Comparison of ENCODE assay signal across 11 cellular contexts in the genomic region with DNA sequence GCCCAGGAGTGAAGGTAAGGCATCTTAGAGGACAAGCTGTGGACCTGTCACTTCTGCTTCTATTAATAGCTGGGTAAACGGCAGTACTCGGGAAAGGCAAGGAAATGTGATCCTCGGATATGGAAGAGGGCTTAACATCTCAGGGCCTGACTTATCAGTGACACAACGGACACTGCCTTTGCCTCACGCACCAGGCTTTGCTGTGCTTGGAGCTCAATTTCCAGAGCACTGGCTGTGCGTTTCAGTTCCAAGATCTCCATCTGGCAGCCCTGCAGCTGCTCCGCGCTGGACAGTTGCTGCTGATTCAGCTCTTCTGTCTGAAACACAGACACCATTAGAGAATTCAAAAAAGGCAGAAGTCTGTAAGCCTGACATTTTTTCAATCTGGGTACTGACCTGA. TPM values are rescaled to one million over a fixed set of nuclear protein-coding genes. Genes with fewer than 3 reads are reported as not detected.
DNase-seq lines count a peak whose midpoint lies in the region; ATAC-seq and TF ChIP-seq lines count a peak whose summit lies in the region.
"Had no signal": no experiment of that assay in that cellular context is flagged by ENCODE, and none has a peak within 500 bp of the region (broad histone marks: within the 10 kb centered on the region; RNA-seq: fewer than 3 reads in every experiment).

No MANE protein-coding gene starts in this region.

- DNase-seq in G401 (ENCODE audit: low spot score) = peak; percentile 40
- DNase-seq in astrocyte of the cerebellum (ENCODE audit: low read depth) = peak; percentile 12
- peak; percentile 80 for DNase-seq in myocyte (ENCODE audit: low read depth)
- DNase-seq in stimulated activated CD8-positive, alpha-beta memory T cell treated with anti-CD3 and anti-CD28 coated beads, Interleukin-4, amount 100 ng/mL, for 48 hours = no peak
- no peak for DNase-seq in occipital lobe (lab: John Stamatoyannopoulos, UW)
- DNase-seq: activated T-cell treated with anti-CD3 and anti-CD28 coated beads, Interleukin-2, amount 50 U/mL, for 24 hours; cortex of kidney; naive thymus-derived CD8-positive, alpha-beta T cell had no signal

- in situ Hi-C loops in G401 (cut with HindIII; ENCODE audit: low sequenced_read_pairs) (no loop called here), astrocyte of the cerebellum (cut with HindIII; ENCODE audit: low sequenced_read_pairs) (no loop called here)

- no peak for ATAC-seq in GM19023 (IDR thresholded peaks at IDR 0.05; ENCODE audit: unreplicated experiment)
- ATAC-seq: naive thymus-derived CD8-positive, alpha-beta T cell had no signal

- TF ChIP-seq CTCF in astrocyte of the cerebellum (IDR thresholded peaks at IDR 0.05; ENCODE audit: low read depth, low read length, missing control alignments) = no peak

- H3K4me3 ChIP-seq in astrocyte of the cerebellum (ENCODE audit: low read depth, low read length) = no peak overlapping the region

RNA-seq across cellular contexts. Expression of a gene that starts 3.5 kb away (rescaled TPM):
- not detected in 2 replicates for total RNA-seq in G401 (2014; rRNA removed; shearing (Covaris generic))
- not detected in 2 replicates for total RNA-seq in myocyte
- polyA plus RNA-seq in myocyte (2012) = 0.10 TPM
- not detected for total RNA-seq in occipital lobe
- total RNA-seq: M059J; naive thymus-derived CD8-positive, alpha-beta T cell; ureter had no signal
- polyA plus RNA-seq: naive thymus-derived CD8-positive, alpha-beta T cell had no signal

RNA-seq across cellular contexts. Expression of a gene that starts 13.4 kb away (rescaled TPM):
- total RNA-seq in G401 (2014; rRNA removed; shearing (Covaris generic)) = not detected in 2 replicates
- not detected in 2 replicates for total RNA-seq in myocyte
- not detected for polyA plus RNA-seq in myocyte (2012)
- not detected for total RNA-seq in occipital lobe
- total RNA-seq: naive thymus-derived CD8-positive, alpha-beta T cell; ureter had no signal
- polyA plus RNA-seq: naive thymus-derived CD8-positive, alpha-beta T cell had no signal

RNA-seq across cellular contexts. Expression of a gene that starts 13.8 kb away (rescaled TPM):
- total RNA-seq in G401 (2014; rRNA removed; shearing (Covaris generic)) = not detected in 2 replicates
- total RNA-seq in myocyte (not detected in 2 replicates), occipital lobe (not detected)
- polyA plus RNA-seq in myocyte (2012) = 0.06 TPM
- total RNA-seq: M059J; naive thymus-derived CD8-positive, alpha-beta T cell; ureter had no signal
- polyA plus RNA-seq: naive thymus-derived CD8-positive, alpha-beta T cell had no signal

RNA-seq across cellular contexts. Expression of a gene that starts 19.1 kb away (rescaled TPM):
- total RNA-seq in G401 (2014; rRNA removed; shearing (Covaris generic)) = not detected in 2 replicates
- total RNA-seq in myocyte = not detected in 2 replicates
- not detected for polyA plus RNA-seq in myocyte (2012)
- total RNA-seq in occipital lobe = not detected
- total RNA-seq: M059J; naive thymus-derived CD8-positive, alpha-beta T cell; ureter had no signal
- polyA plus RNA-seq: naive thymus-derived CD8-positive, alpha-beta T cell had no signal

RNA-seq across cellular contexts. Expression of a gene that starts 28.3 kb away (rescaled TPM):
- not detected in 2 replicates for total RNA-seq in G401 (2014; rRNA removed; shearing (Covaris generic))
- not detected in 2 replicates for total RNA-seq in myocyte
- polyA plus RNA-seq in myocyte (2012) = not detected
- not detected for total RNA-seq in occipital lobe
- total RNA-seq: naive thymus-derived CD8-positive, alpha-beta T cell; ureter had no signal
- polyA plus RNA-seq: naive thymus-derived CD8-positive, alpha-beta T cell had no signal

Comparison
In these comparisons a context has a peak if more than half of its experiments do, and no peak if none do; other contexts are left out.
1. DNase-seq: peak in G401 (single experiment), astrocyte of the cerebellum (single experiment) and myocyte (single experiment); none in stimulated activated CD8-positive, alpha-beta memory T cell treated with anti-CD3 and anti-CD28 coated beads, Interleukin-4, amount 100 ng/mL, for 48 hours (single experiment) and occipital lobe (single experiment).